In the genomic region with DNA sequence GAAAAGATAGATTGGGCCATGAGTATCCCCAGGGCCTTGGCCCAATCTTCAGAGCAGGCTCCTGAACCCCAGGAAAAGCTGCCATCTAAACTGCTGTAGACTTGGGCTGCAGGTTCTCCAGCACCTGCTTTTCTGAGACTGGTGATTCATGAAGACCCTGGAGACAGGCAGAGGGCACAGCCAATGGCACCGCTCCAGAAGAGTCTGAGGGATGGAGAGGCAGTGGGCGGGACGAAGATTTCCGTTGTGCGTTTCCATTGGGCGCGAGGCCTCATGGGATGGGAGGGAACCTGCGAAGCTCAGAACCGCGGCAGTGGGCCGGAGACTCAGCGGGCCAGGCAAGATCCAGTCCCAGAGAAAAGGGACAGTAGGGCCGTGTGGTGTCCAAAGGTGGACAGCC, we compare ENCODE assay signal across 20 cellular contexts.
"Had no signal": no experiment of that assay in that cellular context is flagged by ENCODE, and none has a peak within 500 bp of the region (broad histone marks: within the 10 kb centered on the region; RNA-seq: fewer than 3 reads in every experiment).

No MANE protein-coding gene starts in this region.

- H3K4me3 ChIP-seq: MG63, SJSA1, SK-N-MC had no signal

- H3K9me3 ChIP-seq: SJSA1 had no signal

- H3K36me3 ChIP-seq: MG63, SJSA1 had no signal

- H3K27ac ChIP-seq: HL-60, SJSA1, SK-N-MC had no signal

- DNase-seq: Karpas-422, KG1, MG63, NCI-H1092, NCI-H1105 treated with DMSO at 0.1 percent for 48 hours, NCI-H1417 treated with DMSO at 0.1 percent for 48 hours, NCI-H146, NCI-H1694 treated with DMSO at 0.1 percent for 48 hours, NCI-H2029, NCI-H2081 treated with DMSO at 0.1 percent for 48 hours, NCI-H2171, NCI-H524, NCI-H526 treated with DMSO at 0.1 percent for 48 hours, NCI-H748 treated with DMSO at 0.1 percent for 48 hours, Right ventricle myocardium superior, RPMI8226, SIG-M5 had no signal

- H3K4me1 ChIP-seq: SJSA1 had no signal

- H3K27me3 ChIP-seq: MG63, SJSA1 had no signal
